ENCODE assay signal across 1 cellular context in the genomic region with DNA sequence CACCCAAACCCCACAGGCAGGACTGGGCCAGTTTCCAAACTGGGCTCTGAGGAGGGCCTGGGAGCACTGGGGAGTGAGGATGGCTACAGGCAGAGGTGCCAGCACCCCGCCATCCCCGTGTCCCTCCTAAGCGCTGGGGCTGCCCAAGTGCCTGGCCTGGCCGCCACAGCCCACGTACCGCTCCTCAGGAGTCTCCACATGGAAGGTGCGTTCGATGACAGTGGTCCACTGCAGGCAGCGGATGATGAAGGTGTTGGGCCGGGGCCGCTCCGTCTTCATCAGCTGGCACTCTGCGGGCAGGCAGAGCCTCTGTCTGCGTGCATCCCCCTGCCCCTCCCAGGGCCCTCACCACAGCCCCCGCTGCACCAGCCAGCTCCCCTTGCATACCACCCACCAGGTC.
TF ChIP-seq lines count a peak whose summit lies in the region.

No MANE protein-coding gene starts in this region.

TF ChIP-seq in H1, 55 proteins besides CTCF, POLR2A, EP300 and RAD21:
- no peak for TF ChIP-seq SIX5 (IDR thresholded peaks at IDR 0.05; ENCODE audit: low read depth, low read length)
- no peak for TF ChIP-seq GTF2F1 (IDR thresholded peaks at IDR 0.05; ENCODE audit: borderline replicate concordance, low read depth, low read length)
- TF ChIP-seq SRF (IDR thresholded peaks at IDR 0.05; ENCODE audit: low read depth, low read length): no peak
TF ChIP-seq in H1: peak in this region for 0.
